Comparison of ENCODE assay signal across 22 cellular contexts in genomic region chr3:17372811-17373210, GRCh38.
DNase-seq lines count a peak whose midpoint lies in the region; ATAC-seq and TF ChIP-seq lines count a peak whose summit lies in the region.
"Had no signal": no experiment of that assay in that cellular context is flagged by ENCODE, and none has a peak within 500 bp of the region (broad histone marks: within the 10 kb centered on the region; RNA-seq: fewer than 3 reads in every experiment).

No MANE protein-coding gene starts in this region.

- H3K36me3 ChIP-seq in PC-9 (ENCODE audit: low read depth) (no peaks in the 10 kb centered on the region), mesenchymal stem cell (ENCODE audit: control insufficient read depth in 1 of 2, insufficient read depth in 2 of 2, low read depth in 1 of 2, low read length in 2 of 2) (peaks cover 0 to 14% of the 10 kb centered on the region in 2 experiments)

- H2BK5ac ChIP-seq in mesenchymal stem cell (ENCODE audit: low read depth, low read length, poor library complexity, severe bottlenecking), result no peak overlapping the region

- no CpG with 5 or more reads among the region's 2 CpGs for WGBS in mesenchymal stem cell

- no peak overlapping the region for H2BK15ac ChIP-seq in mesenchymal stem cell (ENCODE audit: low read depth, poor library complexity, severe bottlenecking)

- H3K4ac ChIP-seq in mesenchymal stem cell (ENCODE audit: low read depth in 1 of 2, low read length in 2 of 2), result no peak overlapping the region

- H3K79me2 ChIP-seq in PC-9 (ENCODE audit: low read depth), result no peaks in the 10 kb centered on the region

- peak overlapping the region; percentile 3; the same call in 1 of the 2 replicates for H3K4me2 ChIP-seq in PC-9
- H3K4me2 ChIP-seq in mesenchymal stem cell (ENCODE audit: low read length, poor library complexity, severe bottlenecking), result no peak overlapping the region

- no peak overlapping the region for H3K18ac ChIP-seq in mesenchymal stem cell (ENCODE audit: low read depth in 1 of 2, low read length in 2 of 2)

- no peak overlapping the region for H2AFZ ChIP-seq in PC-9
- H2AFZ ChIP-seq in mesenchymal stem cell (ENCODE audit: low read depth, low read length), result no peak overlapping the region

- no peaks in the 10 kb centered on the region for H4K20me1 ChIP-seq in PC-9 (ENCODE audit: insufficient read depth)

- H3K14ac ChIP-seq in mesenchymal stem cell (ENCODE audit: low read length in 2 of 2), result no peak overlapping the region

- no peak overlapping the region for H4K8ac ChIP-seq in mesenchymal stem cell (ENCODE audit: low read length)

- TF ChIP-seq CTCF in PC-9 (conservative IDR thresholded peaks at IDR 0.05) (no peak), epithelial cell of esophagus (IDR thresholded peaks at IDR 0.05; ENCODE audit: insufficient read depth, low read depth, low read length, missing control alignments) (no peak)

- POLR2A ChIA-PET in PC-9 (lab: Charles Lee; ENCODE audit: unreplicated experiment), result interaction anchor here (0.6 to 0.7 kb wide), 2 partner anchors 312 to 1437 kb away, joined by 3 read pairs; no protein-coding TSS in a partner anchor

- no peaks in the 10 kb centered on the region for H3K9me3 ChIP-seq in PC-9 (ENCODE audit: insufficient read depth, low read depth)
- H3K9me3 ChIP-seq in mesenchymal stem cell (ENCODE audit: control insufficient read depth, low read length), result no peaks in the 10 kb centered on the region
- H3K9me3 ChIP-seq: esophagus squamous epithelium, tibial artery had no signal

- H4K91ac ChIP-seq in mesenchymal stem cell (ENCODE audit: low read length), result no peak overlapping the region

- H3K27ac ChIP-seq in PC-9 (no peak overlapping the region), mesenchymal stem cell (ENCODE audit: low read length, poor library complexity, severe bottlenecking) (no peak overlapping the region)
- H3K27ac ChIP-seq: cardiac muscle cell, esophagus squamous epithelium, skin epidermis, tibial artery had no signal

- no peak overlapping the region for H3K9ac ChIP-seq in mesenchymal stem cell (ENCODE audit: low read length)

- H3K4me1 ChIP-seq in PC-9 (replicated peaks; ENCODE audit: insufficient read depth) (peaks cover 15% of the 10 kb centered on the region), mesenchymal stem cell (ENCODE audit: control insufficient read depth, insufficient read depth, low read depth, low read length) (no peaks in the 10 kb centered on the region)
- H3K4me1 ChIP-seq: esophagus squamous epithelium had no signal

- H2BK12ac ChIP-seq in mesenchymal stem cell (ENCODE audit: low read length in 2 of 2), result no peak overlapping the region

- H3K4me3 ChIP-seq in PC-9, result no peak overlapping the region
- H3K4me3 ChIP-seq in epithelial cell of esophagus (ENCODE audit: low read length), result no peak overlapping the region
- no peak overlapping the region for H3K4me3 ChIP-seq in mesenchymal stem cell (ENCODE audit: insufficient read depth in 1 of 2, low read depth in 1 of 2, low read length in 2 of 2)
- H3K4me3 ChIP-seq: cardiac muscle cell, esophagus squamous epithelium, skin epidermis, tibial artery had no signal

- CTCF ChIA-PET in PC-9 (lab: Charles Lee), result no interaction called here

- no peak for ATAC-seq in HG03196 (IDR thresholded peaks at IDR 0.05; ENCODE audit: unreplicated experiment)
- no peak for ATAC-seq in GM21367 (IDR thresholded peaks at IDR 0.05; ENCODE audit: unreplicated experiment)
- ATAC-seq: natural killer cell treated with Interleukin-12 subunit alpha and Interleukin-12 subunit beta and Interleukin-15 and Interleukin-18, amount 100 ng/mL, for 72 hours; Panc1; stimulated activated naive CD8-positive, alpha-beta T cell treated with anti-CD3 and anti-CD28 coated beads, Interleukin-15, Interleukin-2, amounts not matched to agents 100 U/mL and 50 U/mL, for 24 hours had no signal

- 0 out of 2 replicates have a peak, but pooled peaks cover 13% of the 10 kb centered on the region for H3F3A ChIP-seq in PC-9 (ENCODE audit: insufficient read depth, low read depth)

- no peak overlapping the region for H3K23ac ChIP-seq in mesenchymal stem cell (ENCODE audit: low read length in 2 of 2)

- DNase-seq in G401 (ENCODE audit: low spot score) (peak; percentile 22), PC-9 (peak in 1 of 2 experiments; percentile 48), epithelial cell of esophagus (ENCODE audit: low read depth) (peak; percentile 54), mesenchymal stem cell (peak; percentile 65), NCI-H2107 (lab: John Stamatoyannopoulos, UW) (no peak)
- DNase-seq in activated CD8-positive, alpha-beta memory T cell treated with anti-CD3 and anti-CD28 coated beads, Interleukin-2, amount 50 U/mL, for 4 hours, result no peak
- DNase-seq: activated CD4-positive, CD25-positive, alpha-beta regulatory T cell treated with anti-CD3 and anti-CD28 coated beads, Interleukin-2, amount 50 U/mL, for 72 hours; COR-L47; esophagus squamous epithelium; immature natural killer cell; MM.1S; NCI-H1436 treated with DMSO at 0.1 percent for 48 hours; NCI-H2227 treated with DMSO at 0.1 percent for 48 hours; NCI-H82; stimulated activated naive CD8-positive, alpha-beta T cell treated with anti-CD3 and anti-CD28 coated beads, Interleukin-15, Interleukin-2, amounts not matched to agents 100 U/mL and 50 U/mL, for 24 hours; tibial artery had no signal

- no peaks in the 10 kb centered on the region for H3K79me1 ChIP-seq in mesenchymal stem cell (replicated peaks; ENCODE audit: low read length, poor library complexity, severe bottlenecking)

- H3K9me2 ChIP-seq in PC-9 (ENCODE audit: insufficient read depth), result no peaks in the 10 kb centered on the region

- H2BK120ac ChIP-seq in mesenchymal stem cell (ENCODE audit: low read depth, low read length), result no peak overlapping the region

- no TSS peak for BruUV-seq in PC-9 (replicated peaks; lab: Mats Ljungman, UMichigan)

- in situ Hi-C loops in G401 (cut with HindIII; ENCODE audit: low sequenced_read_pairs), result no loop called here

- H3K27me3 ChIP-seq in PC-9 (ENCODE audit: insufficient read depth, low read depth) (no peaks in the 10 kb centered on the region), mesenchymal stem cell (ENCODE audit: control insufficient read depth in 1 of 2, insufficient read depth in 1 of 2, low read length in 2 of 2) (no peaks in the 10 kb centered on the region)
- H3K27me3 ChIP-seq: cardiac muscle cell, esophagus squamous epithelium, tibial artery had no signal

- intact Hi-C loops in PC-9 (cut with micrococcal nuclease; ENCODE audit: unreplicated experiment), result no loop called here

- no peak overlapping the region for H2AK5ac ChIP-seq in mesenchymal stem cell (ENCODE audit: low read length, severe bottlenecking)

Comparison
In these comparisons a context has a peak if more than half of its experiments do, and no peak if none do; other contexts are left out.
1. DNase-seq: peak in G401 (single experiment), epithelial cell of esophagus (single experiment) and mesenchymal stem cell (single experiment); none in NCI-H2107 (single experiment) and activated CD8-positive, alpha-beta memory T cell treated with anti-CD3 and anti-CD28 coated beads, Interleukin-2, amount 50 U/mL, for 4 hours (single experiment).